13 cellular contexts compared by ENCODE assay signal in the genomic region with DNA sequence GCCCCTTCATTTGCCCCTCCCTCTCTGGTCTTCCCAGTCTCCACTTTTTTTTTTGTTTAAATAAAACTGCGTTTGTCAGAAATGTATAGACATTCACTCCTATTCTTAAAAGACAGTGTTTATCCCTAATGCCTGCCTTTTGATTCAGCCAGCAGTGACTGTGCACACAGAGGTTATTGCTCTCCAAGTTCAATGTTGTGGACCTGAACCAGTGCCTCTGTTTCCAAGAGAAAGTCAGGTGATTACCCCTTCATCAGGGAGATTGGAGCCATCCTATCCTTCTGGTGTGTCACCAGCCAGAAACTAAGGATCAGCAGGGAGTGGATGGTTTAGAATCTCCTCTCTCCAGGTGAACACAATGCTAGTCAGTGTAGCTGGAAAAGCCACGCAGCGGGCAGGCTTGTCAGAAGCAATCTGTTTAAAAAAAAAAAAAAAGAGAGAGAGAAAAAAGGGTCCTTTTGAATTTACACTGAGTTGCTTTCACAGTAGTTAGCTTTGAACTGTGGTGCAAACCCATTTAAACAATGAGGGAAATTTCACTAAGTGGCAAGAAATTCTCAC.
DNase-seq lines count a peak whose midpoint lies in the region; ATAC-seq, FAIRE-seq and TF ChIP-seq lines count a peak whose summit lies in the region.
"Had no signal": no experiment of that assay in that cellular context is flagged by ENCODE, and none has a peak within 500 bp of the region (broad histone marks: within the 10 kb centered on the region; RNA-seq: fewer than 3 reads in every experiment).

No MANE protein-coding gene starts in this region.

- H3K27me3 ChIP-seq in GM23338 (ENCODE audit: insufficient read depth) (no peaks in the 10 kb centered on the region), hepatocyte (no peaks in the 10 kb centered on the region)

- H3K4me1 Mint-ChIP-seq in GM23338 (peaks cover 54% of the 10 kb centered on the region), progenitor cell of endocrine pancreas (ENCODE audit: low read depth) (peaks cover 48% of the 10 kb centered on the region)

- H3K36me3 ChIP-seq in GM23338 (ENCODE audit: insufficient read depth) = no peaks in the 10 kb centered on the region
- H3K36me3 ChIP-seq in hepatocyte (replicated peaks; ENCODE audit: insufficient read depth, low read depth) = no peaks in the 10 kb centered on the region
- no peaks in the 10 kb centered on the region for H3K36me3 ChIP-seq in kidney (ENCODE audit: control insufficient read depth in 1 of 2, insufficient read depth in 2 of 2, low read length in 2 of 2)

- H3K4me1 ChIP-seq in GM23338 (ENCODE audit: insufficient read depth) (peaks cover 38% of the 10 kb centered on the region), hepatocyte (ENCODE audit: insufficient read depth) (peaks cover 21% of the 10 kb centered on the region), kidney (ENCODE audit: control insufficient read depth in 1 of 2, insufficient read depth in 1 of 2, low read depth in 1 of 2, low read length in 2 of 2) (peaks cover 0 to 13% of the 10 kb centered on the region in 2 donors)

- H3K9me3 Mint-ChIP-seq in GM23338 (peaks cover 16% of the 10 kb centered on the region; the same call in 2 of the 3 replicates), progenitor cell of endocrine pancreas (ENCODE audit: low read depth) (peaks cover 13% of the 10 kb centered on the region)

- H3K27ac Mint-ChIP-seq in GM23338 = peak overlapping the region; percentile 87
- H3K27ac Mint-ChIP-seq in progenitor cell of endocrine pancreas = peak overlapping the region; percentile 90
- H3K27ac Mint-ChIP-seq: T-helper 1 cell treated with Interleukin-12 subunit alpha and Interleukin-12 subunit beta and Interleukin-4 antibody, amounts not matched to agents 30 μg/mL and 1 μg/mL, for 36 hours had no signal

- H3K9me3 ChIP-seq in hepatocyte (ENCODE audit: low read depth) = no peaks in the 10 kb centered on the region
- peaks cover 0 to 4% of the 10 kb centered on the region in 2 donors for H3K9me3 ChIP-seq in kidney (ENCODE audit: control insufficient read depth in 1 of 2, low read length in 2 of 2)

- H3K79me2 ChIP-seq in GM23338 (replicated peaks; ENCODE audit: insufficient read depth) (peaks cover 14% of the 10 kb centered on the region; the same call in 1 of the 2 replicates), hepatocyte (peaks cover 7% of the 10 kb centered on the region)

- no peaks in the 10 kb centered on the region for H4K20me1 ChIP-seq in GM23338 (replicated peaks; ENCODE audit: insufficient read depth)
- H4K20me1 ChIP-seq in hepatocyte (ENCODE audit: insufficient read depth, poor library complexity, severe bottlenecking) = no peaks in the 10 kb centered on the region

- DNase-seq in GM23338 (ENCODE audit: low spot score) = peak; percentile 73
- peak; percentile 33 for DNase-seq in hepatocyte (ENCODE audit: low spot score)
- DNase-seq in progenitor cell of endocrine pancreas (ENCODE audit: low spot score, unreplicated experiment) = no peak
- no peak for DNase-seq in kidney
- no peak for DNase-seq in NAMALWA (ENCODE audit: low spot score)
- DNase-seq in effector CD8-positive, alpha-beta T cell (lab: John Stamatoyannopoulos, UW) = no peak
- DNase-seq: activated CD4-positive, alpha-beta T cell treated with anti-CD3 and anti-CD28 coated beads for 4 hours; NCI-H1436 treated with DMSO at 0.1 percent for 48 hours; stimulated activated CD4-positive, alpha-beta T cell treated with anti-CD3 and anti-CD28 coated beads, Interleukin-12 subunit alpha, Interleukin-12 subunit beta, amount 100 ng/mL, for 4 hours had no signal

- H3K27ac ChIP-seq in GM23338 (ENCODE audit: low read depth) (peak overlapping the region; percentile 78), VCaP (peak overlapping the region; percentile 53), hepatocyte (peak overlapping the region; percentile 65), kidney (ENCODE audit: low read depth in 2 of 2, low read length in 2 of 2) (no peak overlapping the region)

- intact Hi-C loops in kidney (cut with DNase I) = no loop called here

- H3K4me3 Mint-ChIP-seq in GM23338 (peak overlapping the region; percentile 14; the same call in 1 of the 3 replicates), progenitor cell of endocrine pancreas (ENCODE audit: low read depth) (no peak overlapping the region)
- H3K4me3 Mint-ChIP-seq: T-helper 1 cell treated with Interleukin-12 subunit alpha and Interleukin-12 subunit beta and Interleukin-4 antibody, amounts not matched to agents 30 μg/mL and 1 μg/mL, for 36 hours had no signal

- 0 out of 2 replicates have a peak overlapping the region, but pooled peaks have one; percentile 16 for H3K4me2 ChIP-seq in GM23338
- H3K4me2 ChIP-seq in hepatocyte = peak overlapping the region; percentile 35

- no peak overlapping the region for H3K9ac ChIP-seq in kidney (ENCODE audit: low read length in 2 of 2)

- H3K9me2 ChIP-seq in GM23338 (ENCODE audit: insufficient read depth) (0 out of 2 replicates have a peak, but pooled peaks cover 3% of the 10 kb centered on the region), hepatocyte (replicated peaks; ENCODE audit: insufficient read depth) (no peaks in the 10 kb centered on the region)

- no peaks in the 10 kb centered on the region; the same call in 1 of the 2 replicates for H3F3A ChIP-seq in GM23338 (replicated peaks; ENCODE audit: low read depth)

- no peak for FAIRE-seq in kidney (lab: Jason Lieb, UNC)

- H3K4me3 ChIP-seq in GM23338 (no peak overlapping the region), hepatocyte (no peak overlapping the region), kidney (ENCODE audit: low read length in 2 of 2) (no peak overlapping the region)

- WGBS in hepatocyte (ENCODE audit: low lambda C conversion rate, missing lambda C conversion rate) = 33% methylated on average over 3 of the region's 3 CpGs

- ATAC-seq in GM23338 = peak; percentile 99
- ATAC-seq in HG03520 (IDR thresholded peaks at IDR 0.05; ENCODE audit: unreplicated experiment) = no peak
- ATAC-seq: HCT116 had no signal

- peaks cover 24% of the 10 kb centered on the region; the same call in 2 of the 3 replicates for H3K36me3 Mint-ChIP-seq in GM23338 (ENCODE audit: low read depth)
- H3K36me3 Mint-ChIP-seq in progenitor cell of endocrine pancreas (ENCODE audit: insufficient read depth) = peaks cover 9% of the 10 kb centered on the region

- H3K27me3 Mint-ChIP-seq in GM23338 (ENCODE audit: insufficient read depth, low read depth, poor library complexity) = no peaks in the 10 kb centered on the region
- no peaks in the 10 kb centered on the region for H3K27me3 Mint-ChIP-seq in progenitor cell of endocrine pancreas

- no peak overlapping the region for H2AFZ ChIP-seq in GM23338
- H2AFZ ChIP-seq in hepatocyte = peak overlapping the region; percentile 42

- no peak for TF ChIP-seq CTCF in GM23338 (conservative IDR thresholded peaks at IDR 0.05; ENCODE audit: low read depth in 2 of 2)
- no peak for TF ChIP-seq CTCF in VCaP (conservative IDR thresholded peaks at IDR 0.05)
- TF ChIP-seq CTCF in hepatocyte (IDR thresholded peaks at IDR 0.05; ENCODE audit: poor library complexity) = no peak
- no peak for TF ChIP-seq CTCF in progenitor cell of endocrine pancreas (IDR thresholded peaks at IDR 0.05; ENCODE audit: unreplicated experiment)
- TF ChIP-seq CTCF in kidney (IDR thresholded peaks at IDR 0.05; ENCODE audit: borderline replicate concordance, extremely low read depth, insufficient read depth) = no peak

Comparison
In these comparisons a context has a peak if more than half of its experiments do, and no peak if none do; other contexts are left out.
1. DNase-seq: peak in GM23338 (single experiment) and hepatocyte (single experiment); none in progenitor cell of endocrine pancreas (single experiment), kidney (single experiment), NAMALWA (single experiment) and effector CD8-positive, alpha-beta T cell (single experiment).
2. H3K27ac ChIP-seq: peak in GM23338 (single experiment), VCaP (single experiment) and hepatocyte (single experiment); none in kidney (0 of 2).